Comparison of ENCODE assay signal across 22 cellular contexts in genomic region chr17:76570877-76571471, GRCh38. TPM values are rescaled to one million over a fixed set of nuclear protein-coding genes. Genes with fewer than 3 reads are reported as not detected.
DNase-seq lines count a peak whose midpoint lies in the region; ATAC-seq, FAIRE-seq and TF ChIP-seq lines count a peak whose summit lies in the region.
"Had no signal": no experiment of that assay in that cellular context is flagged by ENCODE, and none has a peak within 500 bp of the region (broad histone marks: within the 10 kb centered on the region; RNA-seq: fewer than 3 reads in every experiment).

No MANE protein-coding gene starts in this region.

- no peaks in the 10 kb centered on the region for H3K9me3 ChIP-seq in HepG2 (ENCODE audit: low read length)
- H3K9me3 ChIP-seq in right lobe of liver, result no peaks in the 10 kb centered on the region
- H3K9me3 ChIP-seq in H1 (ENCODE audit: insufficient read depth in 2 of 2, low read depth in 1 of 2, low read length in 1 of 2), result no peaks in the 10 kb centered on the region
- H3K9me3 ChIP-seq: SJSA1 had no signal

- no peak overlapping the region for H2BK15ac ChIP-seq in H1 (ENCODE audit: low read length)

- POLR2A ChIA-PET in HepG2 (lab: Yijun Ruan, JAX) (interaction anchor here (0.8 to 6.8 kb wide), 8 partner anchors 13 to 101 kb away, joined by 3 to 129 read pairs (median 4); partner anchors contain the start of gene ST6GALNAC2), H1 (lab: Charles Lee; ENCODE audit: partially characterized antibody) (interaction anchor here (1.4 to 7.7 kb wide), 5 partner anchors 10 to 118 kb away, joined by 3 to 133 read pairs (median 5); partner anchors contain the start of gene ST6GALNAC2)

- H3K36me3 ChIP-seq in HepG2 (replicated peaks in 1 of 2; ENCODE audit: control insufficient read depth in 1 of 2, insufficient read depth in 2 of 2, low read length in 2 of 2), result peaks cover 0 to 2% of the 10 kb centered on the region in 2 experiments; a peak in 1 of 5 replicates
- H3K36me3 ChIP-seq in right lobe of liver, result peaks cover 0 to 2% (median 0%) of the 10 kb centered on the region in 4 donors
- H3K36me3 ChIP-seq in H1 (ENCODE audit: control insufficient read depth in 2 of 4, insufficient read depth in 4 of 4, low read length in 3 of 4), result peaks cover under 1 to 8% (median 4%) of the 10 kb centered on the region in 4 experiments; a peak in 3 of 8 replicates

- CTCF ChIA-PET in HepG2 (lab: Yijun Ruan, JAX; ENCODE audit: low intra/inter-chr PET ratio, low total read pairs) (interaction anchor here (2.5 kb wide), 1 partner anchor 53 kb away, joined by 10 read pairs; no protein-coding TSS in a partner anchor), H1 (lab: Charles Lee; ENCODE audit: partially characterized antibody) (interaction anchor here (0.7 to 9.3 kb wide), 18 partner anchors 9 to 358 kb away, joined by 3 to 71 read pairs (median 4); partner anchors contain the start of genes AANAT and PRCD)

- intact Hi-C loops in HepG2 (cut with micrococcal nuclease; ENCODE audit: unreplicated experiment), result loop anchor here (2.0 kb wide), 1 partner anchor 16 kb away; no protein-coding TSS in a partner anchor
- intact Hi-C loops in right lobe of liver (cut with DNase I), result loop anchor here in 1 of 2 donors (10.0 kb wide), 1 partner anchor 46 kb away; no protein-coding TSS in a partner anchor

- H3K14ac ChIP-seq in H1 (ENCODE audit: insufficient read length), result no peak overlapping the region

- no peak overlapping the region for H3K23ac ChIP-seq in H1 (ENCODE audit: insufficient read length)

- no TSS peak for BruUV-seq in HepG2 (replicated peaks; lab: Mats Ljungman, UMichigan)

- no peaks in the 10 kb centered on the region; the same call in 1 of the 2 replicates for H3K23me2 ChIP-seq in H1 (ENCODE audit: low read depth, low read length)

- no peak overlapping the region for H2BK20ac ChIP-seq in H1 (ENCODE audit: low read length)

- 28% methylated on average over 13 of the region's 13 CpGs for WGBS in HepG2 (ENCODE audit: low lambda C conversion rate)
- 75% methylated on average over 8 of the region's 13 CpGs for WGBS in right lobe of liver (ENCODE audit: insufficient coverage, low coverage, low lambda C conversion rate, missing lambda C conversion rate)
- WGBS in H1 (ENCODE audit: extremely low coverage in 1 of 2, insufficient coverage in 1 of 2, insufficient read length in 1 of 2, insufficient replicate concordance in 2 of 2, low coverage in 1 of 2, low lambda C conversion rate in 2 of 2, missing lambda C conversion rate in 1 of 2), 2 experiments, result 95% methylated on average over 13 of the region's 13 CpGs; no CpG with 5 or more reads in 1 of the 2 experiments

- H3K4me3 ChIP-seq in HepG2 (replicated peaks in 1 of 3; ENCODE audit: insufficient read depth in 1 of 3, low read depth in 2 of 3, low read length in 3 of 3), result no peak overlapping the region
- no peak overlapping the region for H3K4me3 ChIP-seq in right lobe of liver
- no peak overlapping the region for H3K4me3 ChIP-seq in H1 (ENCODE audit: extremely low read depth in 1 of 4, insufficient read depth in 2 of 4, low read depth in 3 of 4, low read length in 4 of 4)
- H3K4me3 ChIP-seq: BLaER1 treated with 17β-estradiol and CSF1 and Interleukin-3, amounts not matched to agents 10 nM and 100 nM; PC-9; SJSA1 had no signal

- H3K4me2 ChIP-seq in HepG2 (ENCODE audit: low read depth, low read length) (0 out of 2 replicates have a peak overlapping the region, but pooled peaks have one; percentile 81), H1 (ENCODE audit: insufficient read depth in 1 of 2, low read depth in 2 of 2, low read length in 2 of 2) (no peak overlapping the region)
- H3K4me2 ChIP-seq: PC-9 had no signal

- H3K79me2 ChIP-seq in HepG2 (ENCODE audit: insufficient read depth, low read length) (no peaks in the 10 kb centered on the region), H1 (ENCODE audit: control insufficient read depth in 1 of 2, insufficient read depth in 2 of 2, low read length in 2 of 2) (no peaks in the 10 kb centered on the region)

- H3K9ac ChIP-seq in HepG2 (ENCODE audit: insufficient read depth, low read depth, low read length) (no peak overlapping the region), H1 (replicated peaks in 1 of 4; ENCODE audit: extremely low read depth in 1 of 4, low read depth in 3 of 4, low read length in 3 of 4) (no peak overlapping the region)
- H3K9ac ChIP-seq: BLaER1 treated with 17β-estradiol and CSF1 and Interleukin-3, amounts not matched to agents 10 nM and 100 nM had no signal

- no peak overlapping the region for H4K5ac ChIP-seq in H1 (ENCODE audit: insufficient read length, low read depth, low read length)

- H3K4me1 ChIP-seq in HepG2 (ENCODE audit: insufficient read depth, low read length) (peaks cover 79% of the 10 kb centered on the region), right lobe of liver (peaks cover 0 to 15% (median 6%) of the 10 kb centered on the region in 4 donors), H1 (replicated peaks in 1 of 4; ENCODE audit: control insufficient read depth in 3 of 4, insufficient read depth in 4 of 4, low read length in 3 of 4) (peaks cover 0 to 21% (median 5%) of the 10 kb centered on the region in 4 experiments; a peak in 6 of 7 replicates)
- H3K4me1 ChIP-seq: SJSA1 had no signal

- no peak overlapping the region for H2AK5ac ChIP-seq in H1 (ENCODE audit: low read depth, low read length)

- in situ Hi-C loops in HepG2 (cut with HindIII; ENCODE audit: extremely low pct_ligation_motif_present, low pct_unique_long_range_greater_than_20kb) (no loop called here), SK-MEL-5 (cut with HindIII; ENCODE audit: low pct_unique_long_range_greater_than_20kb, low sequenced_read_pairs) (loop anchor here (10.0 kb wide), 1 partner anchor 144 kb away; the partner anchor contains the start of gene MXRA7)

- TF ChIP-seq CTCF in HepG2 (CRISPR knock-in tag; IDR thresholded peaks at IDR 0.05), result peak; percentile 31
- TF ChIP-seq CTCF in right lobe of liver (IDR thresholded peaks at IDR 0.05), result no peak
- TF ChIP-seq CTCF in H1 (IDR thresholded peaks at IDR 0.05; ENCODE audit: control extremely low read depth in 1 of 3, insufficient read depth in 1 of 3, low read depth in 1 of 3, low read length in 3 of 3), result no peak
- no peak for TF ChIP-seq CTCF in GM20000 (IDR thresholded peaks at IDR 0.05; ENCODE audit: extremely low read depth, missing control alignments)

- peak; percentile 50 for DNase-seq in HepG2 (ENCODE audit: low spot score)
- no peak for DNase-seq in right lobe of liver
- peak; percentile 11 for DNase-seq in SK-MEL-5 (ENCODE audit: low read depth, low spot score)
- no peak for DNase-seq in H1 (ENCODE audit: low read depth in 1 of 2, low spot score in 2 of 2)
- no peak for DNase-seq in NCI-H510A treated with DMSO at 0.1 percent for 48 hours (lab: John Stamatoyannopoulos, UW)
- no peak for DNase-seq in middle frontal gyrus (ENCODE audit: extremely low spot score, low spot score)
- no peak for DNase-seq in activated CD4-positive, alpha-beta T cell treated with anti-CD3 and anti-CD28 coated beads, Interleukin-2, amount 50 U/mL, for 48 hours
- DNase-seq in GM20000 (ENCODE audit: low spot score), result no peak
- DNase-seq: DMS79 treated with DMSO at 0.1 percent for 48 hours, IMR-90, Karpas-422, MM.1S, NCI-H1694 treated with DMSO at 0.1 percent for 48 hours, NCI-H2107, NCI-H524, PC-9 had no signal

- H3K18ac ChIP-seq in H1 (ENCODE audit: extremely low read depth, low read length), result no peak overlapping the region

- TF ChIP-seq EP300 in HepG2 (IDR thresholded peaks at IDR 0.05; ENCODE audit: low read depth in 2 of 2, low read length in 2 of 2) (no peak), HepG2 (CRISPR knock-in tag; IDR thresholded peaks at IDR 0.05; ENCODE audit: borderline replicate concordance) (no peak), H1 (IDR thresholded peaks at IDR 0.05; ENCODE audit: borderline replicate concordance in 1 of 2, low read depth in 2 of 2, low read length in 2 of 2) (no peak)

- H2BK5ac ChIP-seq in H1 (ENCODE audit: low read depth, low read length), result no peak overlapping the region

- TF ChIP-seq RAD21 in HepG2 (CRISPR knock-in tag; IDR thresholded peaks at IDR 0.05), result no peak
- no peak for TF ChIP-seq RAD21 in H1 (IDR thresholded peaks at IDR 0.05 in 1 of 2, conservative IDR thresholded peaks at IDR 0.05 in 1 of 2; ENCODE audit: low read depth in 2 of 2, low read length in 2 of 2)

- no peak overlapping the region for H2BK12ac ChIP-seq in H1 (ENCODE audit: low read depth, low read length)

- no peak for TF ChIP-seq POLR2A in HepG2 (IDR thresholded peaks at IDR 0.05; ENCODE audit: insufficient read depth in 1 of 2, low read depth in 2 of 2, low read length in 2 of 2)
- TF ChIP-seq POLR2A in right lobe of liver (IDR thresholded peaks at IDR 0.05), result no peak
- no peak for TF ChIP-seq POLR2A in H1 (IDR thresholded peaks at IDR 0.05; ENCODE audit: control extremely low read depth in 1 of 2, low read depth in 2 of 2, low read length in 2 of 2)

- H3K27ac ChIP-seq in HepG2 (ENCODE audit: extremely low read length, insufficient read depth, low read length) (no peak overlapping the region), right lobe of liver (no peak overlapping the region), H1 (ENCODE audit: low read depth, low read length) (no peak overlapping the region)
- H3K27ac ChIP-seq: BLaER1 treated with 17β-estradiol and CSF1 and Interleukin-3, amounts not matched to agents 10 nM and 100 nM; HL-60; PC-9; SJSA1 had no signal

- no peaks in the 10 kb centered on the region for H3K27me3 ChIP-seq in HepG2 (ENCODE audit: control insufficient read depth in 1 of 2, insufficient read depth in 2 of 2, low read length in 2 of 2)
- no peaks in the 10 kb centered on the region for H3K27me3 ChIP-seq in right lobe of liver
- H3K27me3 ChIP-seq in H1 (replicated peaks in 1 of 4; ENCODE audit: control insufficient read depth in 3 of 4, extremely low read depth in 1 of 4, insufficient read depth in 3 of 4, low read length in 3 of 4), result no peaks in the 10 kb centered on the region; a peak in 2 of 7 replicates
- H3K27me3 ChIP-seq: SJSA1 had no signal

- FAIRE-seq in HepG2 (lab: Jason Lieb, UNC), result peak; percentile 52
- FAIRE-seq in H1 (lab: Jason Lieb, UNC), result no peak
- FAIRE-seq: H54 had no signal

- no peak overlapping the region for H4K8ac ChIP-seq in H1 (ENCODE audit: extremely low read depth, insufficient read depth, low read length)

- H4K20me1 ChIP-seq in HepG2 (ENCODE audit: insufficient read depth, low read length) (peaks cover 15% of the 10 kb centered on the region; the same call in 1 of the 2 replicates), H1 (replicated peaks in 1 of 2; ENCODE audit: control insufficient read depth in 1 of 2, insufficient read depth in 2 of 2, low read length in 2 of 2) (peaks cover 12 to 17% of the 10 kb centered on the region in 2 experiments)

- ATAC-seq in HepG2 (peak; percentile 4), right lobe of liver (no peak)

- H4K91ac ChIP-seq in H1 (replicated peaks; ENCODE audit: insufficient read length, low read length), result no peak overlapping the region

- peaks cover 2% of the 10 kb centered on the region; the same call in 1 of the 2 replicates for H3K79me1 ChIP-seq in H1 (ENCODE audit: low read depth, low read length)

- no peak overlapping the region for H3K4ac ChIP-seq in H1 (replicated peaks; ENCODE audit: insufficient read length, low read depth, low read length)

- no peak overlapping the region for H3K56ac ChIP-seq in H1 (replicated peaks; ENCODE audit: insufficient read length, low read depth, low read length)

- H2AFZ ChIP-seq in HepG2 (ENCODE audit: low read length) (no peak overlapping the region), H1 (ENCODE audit: low read length) (no peak overlapping the region)
- H2AFZ ChIP-seq: PC-9 had no signal

- no peak overlapping the region for H2BK120ac ChIP-seq in H1 (replicated peaks; ENCODE audit: low read depth, low read length)

RNA-seq across cellular contexts. Expression of gene ST6GALNAC2, which starts 14.7 kb away (rescaled TPM):
- 0.49 and 0.84 TPM in 2 replicates for total RNA-seq in HepG2 (2016; rRNA removed; fragmentation: Illumina TruSeq; extraction: Trizol)
- 0.35 and 0.51 TPM in 2 replicates for total RNA-seq in HepG2 (2016; cell fraction: cytosol; rRNA removed; fragmentation: Illumina TruSeq; extraction: Trizol; ENCODE audit: low read depth)
- total RNA-seq in HepG2 (2016; cell fraction: insoluble cytoplasmic fraction; rRNA removed; fragmentation: Illumina TruSeq; extraction: Trizol), result 0.13 and 0.39 TPM in 2 replicates
- 0.77 and 0.79 TPM in 2 replicates for total RNA-seq in HepG2 (2016; cell fraction: membrane; rRNA removed; fragmentation: Illumina TruSeq; extraction: Trizol)
- total RNA-seq in HepG2 (2016; cell fraction: nucleus; rRNA removed; fragmentation: Illumina TruSeq; extraction: Trizol), result 0.68 and 0.97 TPM in 2 replicates
- 0.12 and 0.30 TPM in 2 replicates for polyA plus RNA-seq in HepG2 (2011; rRNA removed)
- 0.24 and 0.50 TPM in 2 replicates for polyA plus RNA-seq in HepG2 (2011; cell fraction: cytosol; rRNA removed)
- polyA plus RNA-seq in HepG2 (2011; cell fraction: nucleus; rRNA removed), result 0.43 TPM in 2 replicates
- polyA plus RNA-seq in HepG2 (2012), result 0.16 TPM in 1 of 2 replicates, not detected in the other
- polyA plus RNA-seq in HepG2 (2016; cell fraction: cytosol; fragmentation: Illumina TruSeq; extraction: Trizol; ENCODE audit: low read depth), result 0.34 and 0.45 TPM in 2 replicates
- 0.56 and 0.64 TPM in 2 replicates for polyA plus RNA-seq in HepG2 (2016; cell fraction: insoluble cytoplasmic fraction; fragmentation: Illumina TruSeq; extraction: Trizol; ENCODE audit: low read depth)
- polyA plus RNA-seq in HepG2 (2016; cell fraction: membrane; fragmentation: Illumina TruSeq; extraction: Trizol; ENCODE audit: low read depth), result 0.62 and 0.69 TPM in 2 replicates
- polyA plus RNA-seq in HepG2 (2016; cell fraction: nucleus; fragmentation: Illumina TruSeq; extraction: Trizol; ENCODE audit: insufficient read depth, low read depth), result 1.0 and 1.6 TPM in 2 replicates
- 0.34 and 1.1 TPM in 2 replicates for polyA minus RNA-seq in HepG2 (2011; rRNA and poly(A)+ RNA removed; ENCODE audit: low replicate concordance)
- polyA minus RNA-seq in HepG2 (2011; cell fraction: cytosol; rRNA and poly(A)+ RNA removed), result not detected in 2 replicates
- polyA minus RNA-seq in HepG2 (2011; cell fraction: nucleus; rRNA and poly(A)+ RNA removed), result not detected in 2 replicates
- 1 to 10 TPM in 5 of 6 experiments, under 1 TPM in 1; 0.81 to 5.0 (median 2.3) TPM for total RNA-seq in right lobe of liver
- 77.4 and 96.3 TPM in 2 replicates for total RNA-seq in SK-MEL-5 (2014; rRNA removed; shearing (Covaris generic))
- 96.4 and 117 TPM in 2 replicates for polyA plus RNA-seq in SK-MEL-5 (2015; cell fraction: cytosol; rRNA removed)
- 76.4 and 135 TPM in 2 replicates for polyA plus RNA-seq in SK-MEL-5 (2015; cell fraction: nucleus; rRNA removed)
- total RNA-seq in H1 (2021; fragmentation: NEBNext Ultra II Directional; extraction: Animal tissue kit (Norgen Biotek cat#: 25700)), result not detected in 2 replicates
- 0.09 TPM in 1 of 2 replicates, not detected in the other for polyA plus RNA-seq in H1 (2011; rRNA removed)
- not detected for polyA plus RNA-seq in H1 (2011; cell fraction: cytosol; rRNA removed)
- polyA plus RNA-seq in H1 (2011; cell fraction: nucleus; rRNA removed), result not detected
- polyA plus RNA-seq in H1 (2012, experiment 1 of 2), result not detected in 4 replicates
- not detected for polyA plus RNA-seq in H1 (2012, experiment 2 of 2)
- polyA plus RNA-seq in H1 (2013, experiment 1 of 2), result not detected
- not detected for polyA plus RNA-seq in H1 (2013, experiment 2 of 2)
- polyA minus RNA-seq in H1 (2011; rRNA and poly(A)+ RNA removed), result not detected in 2 replicates
- polyA minus RNA-seq in H1 (2011; cell fraction: cytosol; rRNA and poly(A)+ RNA removed), result not detected
- polyA minus RNA-seq in H1 (2011; cell fraction: nucleus; rRNA and poly(A)+ RNA removed), result not detected
- total RNA-seq: A673, HT1080, IMR-90 had no signal

RNA-seq across cellular contexts. Expression of gene PRCD, which starts 31.1 kb away (rescaled TPM):
- total RNA-seq in HepG2 (2016; rRNA removed; fragmentation: Illumina TruSeq; extraction: Trizol) (0.52 TPM in 1 of 2 replicates, not detected in the other), right lobe of liver (1 to 10 TPM in 1 of 6 experiments, under 1 TPM in 2, not detected in 3; 0.12 to 1.3 (median 0.22) TPM)
- not detected in 2 replicates for total RNA-seq in HepG2 (2016; cell fraction: cytosol; rRNA removed; fragmentation: Illumina TruSeq; extraction: Trizol; ENCODE audit: low read depth)
- total RNA-seq in HepG2 (2016; cell fraction: insoluble cytoplasmic fraction; rRNA removed; fragmentation: Illumina TruSeq; extraction: Trizol), result 0.36 and 0.48 TPM in 2 replicates
- not detected in 2 replicates for total RNA-seq in HepG2 (2016; cell fraction: membrane; rRNA removed; fragmentation: Illumina TruSeq; extraction: Trizol)
- not detected in 2 replicates for total RNA-seq in HepG2 (2016; cell fraction: nucleus; rRNA removed; fragmentation: Illumina TruSeq; extraction: Trizol)
- polyA plus RNA-seq in HepG2 (2011; rRNA removed) (0.35 and 0.51 TPM in 2 replicates), H1 (2011; rRNA removed) (0.77 and 1.1 TPM in 2 replicates)
- polyA plus RNA-seq in HepG2 (2011; cell fraction: cytosol; rRNA removed), result not detected in 2 replicates
- polyA plus RNA-seq in HepG2 (2011; cell fraction: nucleus; rRNA removed), result 0.06 TPM in 1 of 2 replicates, not detected in the other
- polyA plus RNA-seq in HepG2 (2012), result 0.61 and 0.71 TPM in 2 replicates
- polyA plus RNA-seq in HepG2 (2016; cell fraction: cytosol; fragmentation: Illumina TruSeq; extraction: Trizol; ENCODE audit: low read depth), result 0.25 TPM in 1 of 2 replicates, not detected in the other
- polyA plus RNA-seq in HepG2 (2016; cell fraction: insoluble cytoplasmic fraction; fragmentation: Illumina TruSeq; extraction: Trizol; ENCODE audit: low read depth), result not detected in 2 replicates
- not detected in 2 replicates for polyA plus RNA-seq in HepG2 (2016; cell fraction: membrane; fragmentation: Illumina TruSeq; extraction: Trizol; ENCODE audit: low read depth)
- polyA plus RNA-seq in HepG2 (2016; cell fraction: nucleus; fragmentation: Illumina TruSeq; extraction: Trizol; ENCODE audit: insufficient read depth, low read depth), result not detected in 2 replicates
- 0.70 TPM in 1 of 2 replicates, not detected in the other for polyA minus RNA-seq in HepG2 (2011; rRNA and poly(A)+ RNA removed; ENCODE audit: low replicate concordance)
- polyA minus RNA-seq in HepG2 (2011; cell fraction: cytosol; rRNA and poly(A)+ RNA removed), result not detected in 2 replicates
- polyA minus RNA-seq in HepG2 (2011; cell fraction: nucleus; rRNA and poly(A)+ RNA removed), result not detected in 2 replicates
- 15.8 and 18.8 TPM in 2 replicates for total RNA-seq in SK-MEL-5 (2014; rRNA removed; shearing (Covaris generic))
- 12.2 and 13.3 TPM in 2 replicates for polyA plus RNA-seq in SK-MEL-5 (2015; cell fraction: cytosol; rRNA removed)
- 32.9 and 49.6 TPM in 2 replicates for polyA plus RNA-seq in SK-MEL-5 (2015; cell fraction: nucleus; rRNA removed)
- 1.4 and 2.1 TPM in 2 replicates for total RNA-seq in H1 (2021; fragmentation: NEBNext Ultra II Directional; extraction: Animal tissue kit (Norgen Biotek cat#: 25700))
- polyA plus RNA-seq in H1 (2011; cell fraction: cytosol; rRNA removed), result 1.4 TPM
- polyA plus RNA-seq in H1 (2011; cell fraction: nucleus; rRNA removed), result 3.1 TPM
- polyA plus RNA-seq in H1 (2012, experiment 1 of 2), result 1.1 to 1.6 TPM (median 1.5 TPM) in 4 replicates
- 2.3 TPM for polyA plus RNA-seq in H1 (2012, experiment 2 of 2)
- polyA plus RNA-seq in H1 (2013, experiment 1 of 2), result 2.0 TPM
- 1.5 TPM for polyA plus RNA-seq in H1 (2013, experiment 2 of 2)
- polyA minus RNA-seq in H1 (2011; rRNA and poly(A)+ RNA removed), result 0.12 and 0.22 TPM in 2 replicates
- polyA minus RNA-seq in H1 (2011; cell fraction: cytosol; rRNA and poly(A)+ RNA removed), result not detected
- polyA minus RNA-seq in H1 (2011; cell fraction: nucleus; rRNA and poly(A)+ RNA removed), result 3.5 TPM
- total RNA-seq: A673, HT1080, IMR-90 had no signal

RNA-seq across cellular contexts. Expression of gene CYGB, which starts 33.5 kb away (rescaled TPM):
- total RNA-seq in HepG2 (2016; rRNA removed; fragmentation: Illumina TruSeq; extraction: Trizol) (27.1 and 28.9 TPM in 2 replicates), right lobe of liver (1 to 10 TPM; 1.8 to 4.1 (median 3.1) TPM)
- total RNA-seq in HepG2 (2016; cell fraction: cytosol; rRNA removed; fragmentation: Illumina TruSeq; extraction: Trizol; ENCODE audit: low read depth), result 5.2 and 8.2 TPM in 2 replicates
- total RNA-seq in HepG2 (2016; cell fraction: insoluble cytoplasmic fraction; rRNA removed; fragmentation: Illumina TruSeq; extraction: Trizol), result 25.6 and 28.4 TPM in 2 replicates
- 16.6 and 21.7 TPM in 2 replicates for total RNA-seq in HepG2 (2016; cell fraction: membrane; rRNA removed; fragmentation: Illumina TruSeq; extraction: Trizol)
- 14.7 and 17.2 TPM in 2 replicates for total RNA-seq in HepG2 (2016; cell fraction: nucleus; rRNA removed; fragmentation: Illumina TruSeq; extraction: Trizol)
- polyA plus RNA-seq in HepG2 (2011; rRNA removed) (18.9 and 23.3 TPM in 2 replicates), H1 (2011; rRNA removed) (2.7 and 3.3 TPM in 2 replicates)
- 19.3 and 25.5 TPM in 2 replicates for polyA plus RNA-seq in HepG2 (2011; cell fraction: cytosol; rRNA removed)
- 17.6 and 23.0 TPM in 2 replicates for polyA plus RNA-seq in HepG2 (2011; cell fraction: nucleus; rRNA removed)
- 20.2 and 20.5 TPM in 2 replicates for polyA plus RNA-seq in HepG2 (2012)
- 6.2 and 7.9 TPM in 2 replicates for polyA plus RNA-seq in HepG2 (2016; cell fraction: cytosol; fragmentation: Illumina TruSeq; extraction: Trizol; ENCODE audit: low read depth)
- polyA plus RNA-seq in HepG2 (2016; cell fraction: insoluble cytoplasmic fraction; fragmentation: Illumina TruSeq; extraction: Trizol; ENCODE audit: low read depth), result 28.7 and 30.6 TPM in 2 replicates
- polyA plus RNA-seq in HepG2 (2016; cell fraction: membrane; fragmentation: Illumina TruSeq; extraction: Trizol; ENCODE audit: low read depth), result 21.0 and 21.3 TPM in 2 replicates
- 24.9 and 26.1 TPM in 2 replicates for polyA plus RNA-seq in HepG2 (2016; cell fraction: nucleus; fragmentation: Illumina TruSeq; extraction: Trizol; ENCODE audit: insufficient read depth, low read depth)
- polyA minus RNA-seq in HepG2 (2011; rRNA and poly(A)+ RNA removed; ENCODE audit: low replicate concordance), result 0.26 and 16.8 TPM in 2 replicates
- polyA minus RNA-seq in HepG2 (2011; cell fraction: cytosol; rRNA and poly(A)+ RNA removed), result 9.7 and 11.8 TPM in 2 replicates
- polyA minus RNA-seq in HepG2 (2011; cell fraction: nucleus; rRNA and poly(A)+ RNA removed), result 12.9 and 17.7 TPM in 2 replicates
- total RNA-seq in SK-MEL-5 (2014; rRNA removed; shearing (Covaris generic)), result 122 TPM in 2 replicates
- 107 and 128 TPM in 2 replicates for polyA plus RNA-seq in SK-MEL-5 (2015; cell fraction: cytosol; rRNA removed)
- 37.9 and 41.4 TPM in 2 replicates for polyA plus RNA-seq in SK-MEL-5 (2015; cell fraction: nucleus; rRNA removed)
- total RNA-seq in H1 (2021; fragmentation: NEBNext Ultra II Directional; extraction: Animal tissue kit (Norgen Biotek cat#: 25700)), result 3.7 and 4.0 TPM in 2 replicates
- 1.7 TPM for polyA plus RNA-seq in H1 (2011; cell fraction: cytosol; rRNA removed)
- polyA plus RNA-seq in H1 (2011; cell fraction: nucleus; rRNA removed), result 1.7 TPM
- 1.4 to 3.4 TPM (median 2.9 TPM) in 4 replicates for polyA plus RNA-seq in H1 (2012, experiment 1 of 2)
- 4.0 TPM for polyA plus RNA-seq in H1 (2012, experiment 2 of 2)
- 2.8 TPM for polyA plus RNA-seq in H1 (2013, experiment 1 of 2)
- polyA plus RNA-seq in H1 (2013, experiment 2 of 2), result 2.8 TPM
- 0.19 and 1.4 TPM in 2 replicates for polyA minus RNA-seq in H1 (2011; rRNA and poly(A)+ RNA removed)
- 0.66 TPM for polyA minus RNA-seq in H1 (2011; cell fraction: cytosol; rRNA and poly(A)+ RNA removed)
- 0.80 TPM for polyA minus RNA-seq in H1 (2011; cell fraction: nucleus; rRNA and poly(A)+ RNA removed)

Comparison
In these comparisons a context has a peak if more than half of its experiments do, and no peak if none do; other contexts are left out.
1. DNase-seq: peak in HepG2 (single experiment) and SK-MEL-5 (single experiment); none in right lobe of liver (0 of 3), H1 (0 of 2), NCI-H510A treated with DMSO at 0.1 percent for 48 hours (single experiment), middle frontal gyrus (single experiment), activated CD4-positive, alpha-beta T cell treated with anti-CD3 and anti-CD28 coated beads, Interleukin-2, amount 50 U/mL, for 48 hours (0 of 2) and GM20000 (single experiment).
2. RNA of gene ST6GALNAC2, which starts 14.7 kb away (total RNA-seq): 77.4 to 96.3 TPM in SK-MEL-5; 0.81 to 5.0 TPM in right lobe of liver, 0.13 to 0.97 TPM in HepG2 and not detected in H1; every median in the first group is over 10 times any median in the second.
3. Of the 41 proteins assayed by ChIP-seq in both HepG2 and H1: peak only in HepG2: CTCF; only in H1: none; in both: YY1; in neither: 39.